In the genomic region with DNA sequence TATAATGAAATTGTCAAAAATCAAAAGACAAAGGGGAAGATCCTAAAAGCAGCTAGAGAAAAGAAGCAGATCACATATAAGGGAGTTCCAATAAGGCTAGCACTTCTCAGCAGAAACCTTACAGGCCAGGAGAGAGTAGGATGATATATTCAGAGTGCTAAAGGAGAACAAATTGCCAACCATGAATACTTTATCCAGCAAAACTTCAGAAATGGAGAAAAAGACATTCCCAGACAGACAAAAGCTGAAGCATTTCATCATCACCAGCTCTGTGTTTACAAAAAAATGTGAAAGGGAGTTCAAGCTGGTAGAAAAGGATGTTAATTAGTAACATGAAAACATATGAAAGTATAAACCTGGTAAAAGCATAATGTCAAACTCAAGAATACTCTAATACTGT, we compare ENCODE assay signal across 18 cellular contexts. TPM values are rescaled to one million over a fixed set of nuclear protein-coding genes. Genes with fewer than 3 reads are reported as not detected.
DNase-seq lines count a peak whose midpoint lies in the region; ATAC-seq, FAIRE-seq and TF ChIP-seq lines count a peak whose summit lies in the region.
"Had no signal": no experiment of that assay in that cellular context is flagged by ENCODE, and none has a peak within 500 bp of the region (broad histone marks: within the 10 kb centered on the region; RNA-seq: fewer than 3 reads in every experiment).

No MANE protein-coding gene starts in this region.

- H4K5ac ChIP-seq in mesendoderm (ENCODE audit: low read length), result no peak overlapping the region

- H3K36me3 ChIP-seq in HepG2 (replicated peaks in 1 of 2; ENCODE audit: control insufficient read depth in 1 of 2, insufficient read depth in 2 of 2, low read length in 2 of 2) (peaks cover 22 to 46% of the 10 kb centered on the region in 2 experiments), right lobe of liver (peaks cover 0 to 27% (median 8%) of the 10 kb centered on the region in 4 donors), PC-3 (ENCODE audit: low read depth, low read length) (peaks cover 38% of the 10 kb centered on the region), mesendoderm (ENCODE audit: control insufficient read depth, insufficient read depth, low read length) (peaks cover 7% of the 10 kb centered on the region), sigmoid colon (peaks cover 3 to 47% (median 20%) of the 10 kb centered on the region in 4 donors)

- no peaks in the 10 kb centered on the region for H3F3A ChIP-seq in PC-3 (ENCODE audit: low read length, unreplicated experiment)

- no peaks in the 10 kb centered on the region for H3K27me3 Mint-ChIP-seq in activated T-cell treated with anti-CD3 and anti-CD28 coated beads, Interleukin-2, amount 50 U/mL, for 24 hours
- no peaks in the 10 kb centered on the region for H3K27me3 Mint-ChIP-seq in activated T-cell treated with anti-CD3 and anti-CD28 coated beads, Interleukin-2, amount 50 U/mL, for 4 hours (ENCODE audit: low read depth)
- H3K27me3 Mint-ChIP-seq in activated T-helper 17 cell treated with anti-CD3 and anti-CD28 coated beads, Interleukin-2, amount 50 U/mL, for 72 hours, result no peaks in the 10 kb centered on the region
- H3K27me3 Mint-ChIP-seq: CD4-positive, alpha-beta memory T cell had no signal

- no peak overlapping the region for H2AK5ac ChIP-seq in mesendoderm (ENCODE audit: low read length)

- H3K9me3 ChIP-seq in HepG2 (ENCODE audit: low read length) (peaks cover 13% of the 10 kb centered on the region), right lobe of liver (no peaks in the 10 kb centered on the region), PC-3 (ENCODE audit: low read length) (no peaks in the 10 kb centered on the region), sigmoid colon (no peaks in the 10 kb centered on the region)

- H3K4me1 ChIP-seq in HepG2 (ENCODE audit: insufficient read depth, low read length) (no peaks in the 10 kb centered on the region), right lobe of liver (no peaks in the 10 kb centered on the region), PC-3 (ENCODE audit: insufficient read depth, low read length) (no peaks in the 10 kb centered on the region), mesendoderm (ENCODE audit: control insufficient read depth, low read depth, low read length) (no peaks in the 10 kb centered on the region), sigmoid colon (no peaks in the 10 kb centered on the region)
- H3K4me1 ChIP-seq: BLaER1 had no signal

- H3K9me3 Mint-ChIP-seq in activated T-cell treated with anti-CD3 and anti-CD28 coated beads, Interleukin-2, amount 50 U/mL, for 24 hours, result peaks cover 23% of the 10 kb centered on the region
- peaks cover 28% of the 10 kb centered on the region for H3K9me3 Mint-ChIP-seq in activated T-cell treated with anti-CD3 and anti-CD28 coated beads, Interleukin-2, amount 50 U/mL, for 4 hours
- peaks cover 20% of the 10 kb centered on the region for H3K9me3 Mint-ChIP-seq in activated T-helper 17 cell treated with anti-CD3 and anti-CD28 coated beads, Interleukin-2, amount 50 U/mL, for 72 hours

- no peak overlapping the region for H2BK120ac ChIP-seq in mesendoderm (ENCODE audit: low read depth, low read length)

- BruUV-seq in HepG2 (replicated peaks; lab: Mats Ljungman, UMichigan) (TSS peak; percentile 18), PC-3 (replicated peaks; lab: Mats Ljungman, UMichigan) (TSS peak; percentile 16)

- H3K4me1 Mint-ChIP-seq in activated T-cell treated with anti-CD3 and anti-CD28 coated beads, Interleukin-2, amount 50 U/mL, for 24 hours (ENCODE audit: low read depth), result peaks cover 24% of the 10 kb centered on the region
- peaks cover 18% of the 10 kb centered on the region for H3K4me1 Mint-ChIP-seq in activated T-cell treated with anti-CD3 and anti-CD28 coated beads, Interleukin-2, amount 50 U/mL, for 4 hours (ENCODE audit: low read depth)
- H3K4me1 Mint-ChIP-seq in activated T-helper 17 cell treated with anti-CD3 and anti-CD28 coated beads, Interleukin-2, amount 50 U/mL, for 72 hours, result peaks cover 4% of the 10 kb centered on the region
- H3K4me1 Mint-ChIP-seq: CD14-positive monocyte had no signal

- no peaks in the 10 kb centered on the region for H3K9me2 ChIP-seq in PC-3 (replicated peaks; ENCODE audit: low read length)

- H3K4me2 ChIP-seq in HepG2 (ENCODE audit: low read depth, low read length), result no peak overlapping the region
- no peak overlapping the region for H3K4me2 ChIP-seq in PC-3 (ENCODE audit: low read length)
- no peak overlapping the region for H3K4me2 ChIP-seq in mesendoderm (ENCODE audit: low read length)
- H3K4me2 ChIP-seq: BLaER1 had no signal

- no peak for ATAC-seq in activated T-cell treated with anti-CD3 and anti-CD28 coated beads, Interleukin-2, amount 50 U/mL, for 4 hours
- ATAC-seq in HepG2, result no peak
- no peak for ATAC-seq in right lobe of liver
- ATAC-seq in PC-3, result no peak
- no peak for ATAC-seq in activated T-helper 17 cell treated with anti-CD3 and anti-CD28 coated beads, Interleukin-2, amount 50 U/mL, for 72 hours (replicated peaks)

- H2BK15ac ChIP-seq in mesendoderm (replicated peaks; ENCODE audit: low read depth), result no peak overlapping the region

- TF ChIP-seq RAD21 in HepG2 (CRISPR knock-in tag; IDR thresholded peaks at IDR 0.05), result no peak

- no peak overlapping the region for H3K9ac ChIP-seq in HepG2 (ENCODE audit: insufficient read depth, low read depth, low read length)
- no peak overlapping the region for H3K9ac ChIP-seq in PC-3 (ENCODE audit: low read length)
- no peak overlapping the region for H3K9ac ChIP-seq in mesendoderm (ENCODE audit: low read length)
- H3K9ac ChIP-seq: BLaER1 had no signal

- H4K20me1 ChIP-seq in HepG2 (ENCODE audit: insufficient read depth, low read length) (no peaks in the 10 kb centered on the region), PC-3 (ENCODE audit: low read length) (no peaks in the 10 kb centered on the region)
- H4K20me1 ChIP-seq: BLaER1 had no signal

- H4K8ac ChIP-seq in mesendoderm (ENCODE audit: low read depth, low read length), result no peak overlapping the region

- H3K79me2 ChIP-seq in HepG2 (ENCODE audit: insufficient read depth, low read length) (no peaks in the 10 kb centered on the region), PC-3 (ENCODE audit: low read length) (no peaks in the 10 kb centered on the region), mesendoderm (ENCODE audit: control insufficient read depth, insufficient read depth, low read length) (no peaks in the 10 kb centered on the region)

- TF ChIP-seq POLR2A in HepG2 (IDR thresholded peaks at IDR 0.05; ENCODE audit: insufficient read depth in 1 of 2, low read depth in 2 of 2, low read length in 2 of 2) (no peak), right lobe of liver (IDR thresholded peaks at IDR 0.05) (no peak), sigmoid colon (IDR thresholded peaks at IDR 0.05) (no peak)

- H3K79me1 ChIP-seq in mesendoderm (ENCODE audit: low read length), result no peaks in the 10 kb centered on the region

- no peak for FAIRE-seq in HepG2 (lab: Jason Lieb, UNC)
- FAIRE-seq: GM12892 had no signal

- H3K27me3 ChIP-seq in HepG2 (ENCODE audit: control insufficient read depth in 1 of 2, insufficient read depth in 2 of 2, low read length in 2 of 2) (no peaks in the 10 kb centered on the region), right lobe of liver (no peaks in the 10 kb centered on the region), PC-3 (ENCODE audit: low read length) (no peaks in the 10 kb centered on the region), mesendoderm (ENCODE audit: insufficient read depth, low read length, poor library complexity) (no peaks in the 10 kb centered on the region), sigmoid colon (no peaks in the 10 kb centered on the region)
- H3K27me3 ChIP-seq: BLaER1 had no signal

- intact Hi-C loops in HepG2 (cut with micrococcal nuclease; ENCODE audit: unreplicated experiment) (no loop called here), right lobe of liver (cut with DNase I) (no loop called here), PC-3 (cut with micrococcal nuclease) (no loop called here), sigmoid colon (cut with DNase I) (no loop called here)

- no peak overlapping the region for H3K4ac ChIP-seq in mesendoderm (ENCODE audit: low read depth, low read length)

- no peak for TF ChIP-seq CTCF in HepG2 (CRISPR knock-in tag; IDR thresholded peaks at IDR 0.05)
- TF ChIP-seq CTCF in right lobe of liver (IDR thresholded peaks at IDR 0.05), result no peak
- TF ChIP-seq CTCF in PC-3 (conservative IDR thresholded peaks at IDR 0.05; ENCODE audit: low read depth, low read length), result no peak
- TF ChIP-seq CTCF in sigmoid colon (IDR thresholded peaks at IDR 0.05), result no peak

- TF ChIP-seq EP300 in HepG2 (IDR thresholded peaks at IDR 0.05; ENCODE audit: low read depth in 2 of 2, low read length in 2 of 2), result no peak
- no peak for TF ChIP-seq EP300 in HepG2 (CRISPR knock-in tag; IDR thresholded peaks at IDR 0.05; ENCODE audit: borderline replicate concordance)
- TF ChIP-seq EP300 in sigmoid colon (IDR thresholded peaks at IDR 0.05), result no peak

- no peak overlapping the region for H3K4me3 Mint-ChIP-seq in activated T-cell treated with anti-CD3 and anti-CD28 coated beads, Interleukin-2, amount 50 U/mL, for 24 hours
- H3K4me3 Mint-ChIP-seq in activated T-cell treated with anti-CD3 and anti-CD28 coated beads, Interleukin-2, amount 50 U/mL, for 4 hours, result no peak overlapping the region
- no peak overlapping the region for H3K4me3 Mint-ChIP-seq in activated T-helper 17 cell treated with anti-CD3 and anti-CD28 coated beads, Interleukin-2, amount 50 U/mL, for 72 hours
- H3K4me3 Mint-ChIP-seq: CD14-positive monocyte; CD4-positive, alpha-beta memory T cell had no signal

- no peak overlapping the region for H3K56ac ChIP-seq in mesendoderm (ENCODE audit: low read length)

- no peak for DNase-seq in activated T-cell treated with anti-CD3 and anti-CD28 coated beads, Interleukin-2, amount 50 U/mL, for 24 hours
- no peak for DNase-seq in activated T-cell treated with anti-CD3 and anti-CD28 coated beads, Interleukin-2, amount 50 U/mL, for 4 hours
- DNase-seq in HepG2 (ENCODE audit: low spot score), result no peak
- DNase-seq in right lobe of liver, result no peak
- DNase-seq in PC-3, result no peak
- peak; percentile 16 for DNase-seq in mesendoderm
- no peak for DNase-seq in sigmoid colon
- DNase-seq: 8988T; CD4-positive, alpha-beta memory T cell; DMS153; DMS79; GDM1; GOT3; H7 had no signal

- CTCF ChIA-PET in HepG2 (lab: Yijun Ruan, JAX; ENCODE audit: low intra/inter-chr PET ratio, low total read pairs), result no interaction called here
- CTCF ChIA-PET in PC-3 (lab: Charles Lee), result no interaction called here

- no peak overlapping the region for H3K18ac ChIP-seq in mesendoderm (ENCODE audit: low read length)

- H3K23ac ChIP-seq in mesendoderm (ENCODE audit: low read length), result no peak overlapping the region

- POLR2A ChIA-PET in HepG2 (lab: Yijun Ruan, JAX) (interaction anchor here (1.0 to 1.2 kb wide), 3 partner anchors 9 to 38 kb away, joined by 3 to 4 read pairs (median 3); no protein-coding TSS in a partner anchor), PC-3 (lab: Charles Lee; ENCODE audit: unreplicated experiment) (no interaction called here)

- H2AFZ ChIP-seq in HepG2 (ENCODE audit: low read length), result no peak overlapping the region
- no peak overlapping the region for H2AFZ ChIP-seq in PC-3 (ENCODE audit: low read length)

- in situ Hi-C loops in HepG2 (cut with HindIII; ENCODE audit: extremely low pct_ligation_motif_present, low pct_unique_long_range_greater_than_20kb), result loop anchor here (25.0 kb wide), 2 partner anchors 775 to 1175 kb away; a partner anchor contains a TSS

- H2BK5ac ChIP-seq in mesendoderm (ENCODE audit: low read length), result no peak overlapping the region

- no peak overlapping the region for H3K27ac ChIP-seq in HepG2 (ENCODE audit: extremely low read length, insufficient read depth, low read length)
- no peak overlapping the region for H3K27ac ChIP-seq in right lobe of liver
- no peak overlapping the region for H3K27ac ChIP-seq in PC-3 (ENCODE audit: low read length)
- no peak overlapping the region for H3K27ac ChIP-seq in mesendoderm (ENCODE audit: low read depth, low read length)
- no peak overlapping the region for H3K27ac ChIP-seq in sigmoid colon
- H3K27ac ChIP-seq: BLaER1 had no signal

- peak overlapping the region; percentile 41 for H3K27ac Mint-ChIP-seq in activated T-cell treated with anti-CD3 and anti-CD28 coated beads, Interleukin-2, amount 50 U/mL, for 24 hours
- H3K27ac Mint-ChIP-seq in activated T-helper 17 cell treated with anti-CD3 and anti-CD28 coated beads, Interleukin-2, amount 50 U/mL, for 72 hours, result no peak overlapping the region
- H3K27ac Mint-ChIP-seq: CD14-positive monocyte had no signal

- no peak overlapping the region for H3K4me3 ChIP-seq in HepG2 (replicated peaks in 1 of 3; ENCODE audit: insufficient read depth in 1 of 3, low read depth in 2 of 3, low read length in 3 of 3)
- H3K4me3 ChIP-seq in right lobe of liver, result no peak overlapping the region
- no peak overlapping the region for H3K4me3 ChIP-seq in PC-3 (ENCODE audit: low read length)
- H3K4me3 ChIP-seq in mesendoderm (ENCODE audit: low read length), result no peak overlapping the region
- H3K4me3 ChIP-seq in sigmoid colon, result no peak overlapping the region
- H3K4me3 ChIP-seq: BLaER1 had no signal

- H3K36me3 Mint-ChIP-seq in activated T-cell treated with anti-CD3 and anti-CD28 coated beads, Interleukin-2, amount 50 U/mL, for 24 hours (ENCODE audit: low read depth), result peaks cover 94% of the 10 kb centered on the region
- H3K36me3 Mint-ChIP-seq in activated T-cell treated with anti-CD3 and anti-CD28 coated beads, Interleukin-2, amount 50 U/mL, for 4 hours (ENCODE audit: insufficient read depth), result peaks cover 79% of the 10 kb centered on the region
- peaks cover 76% of the 10 kb centered on the region for H3K36me3 Mint-ChIP-seq in activated T-helper 17 cell treated with anti-CD3 and anti-CD28 coated beads, Interleukin-2, amount 50 U/mL, for 72 hours (ENCODE audit: low read depth)

RNA-seq across cellular contexts. Expression of a gene that starts 37.4 kb away (rescaled TPM):
- 10 to 100 TPM; 29.0 to 37.5 (median 35.1) TPM for total RNA-seq in activated T-cell treated with anti-CD3 and anti-CD28 coated beads, Interleukin-2, amount 50 U/mL, for 4 hours
- 59.0 and 76.7 TPM in 2 replicates for total RNA-seq in HepG2 (2016; rRNA removed; fragmentation: Illumina TruSeq; extraction: Trizol)
- 20.7 and 23.8 TPM in 2 replicates for total RNA-seq in HepG2 (2016; cell fraction: cytosol; rRNA removed; fragmentation: Illumina TruSeq; extraction: Trizol; ENCODE audit: low read depth)
- total RNA-seq in HepG2 (2016; cell fraction: insoluble cytoplasmic fraction; rRNA removed; fragmentation: Illumina TruSeq; extraction: Trizol), result 60.0 and 73.9 TPM in 2 replicates
- total RNA-seq in HepG2 (2016; cell fraction: membrane; rRNA removed; fragmentation: Illumina TruSeq; extraction: Trizol), result 44.0 and 46.8 TPM in 2 replicates
- 34.8 and 41.9 TPM in 2 replicates for total RNA-seq in HepG2 (2016; cell fraction: nucleus; rRNA removed; fragmentation: Illumina TruSeq; extraction: Trizol)
- 67.5 and 78.9 TPM in 2 replicates for polyA plus RNA-seq in HepG2 (2011; rRNA removed)
- 60.0 and 71.4 TPM in 2 replicates for polyA plus RNA-seq in HepG2 (2011; cell fraction: cytosol; rRNA removed)
- polyA plus RNA-seq in HepG2 (2011; cell fraction: nucleus; rRNA removed), result 32.2 and 35.4 TPM in 2 replicates
- polyA plus RNA-seq in HepG2 (2012), result 42.9 and 53.6 TPM in 2 replicates
- polyA plus RNA-seq in HepG2 (2016; cell fraction: cytosol; fragmentation: Illumina TruSeq; extraction: Trizol; ENCODE audit: low read depth), result 9.2 and 11.4 TPM in 2 replicates
- 89.8 and 91.4 TPM in 2 replicates for polyA plus RNA-seq in HepG2 (2016; cell fraction: insoluble cytoplasmic fraction; fragmentation: Illumina TruSeq; extraction: Trizol; ENCODE audit: low read depth)
- polyA plus RNA-seq in HepG2 (2016; cell fraction: membrane; fragmentation: Illumina TruSeq; extraction: Trizol; ENCODE audit: low read depth), result 27.9 and 34.0 TPM in 2 replicates
- 73.8 and 74.1 TPM in 2 replicates for polyA plus RNA-seq in HepG2 (2016; cell fraction: nucleus; fragmentation: Illumina TruSeq; extraction: Trizol; ENCODE audit: insufficient read depth, low read depth)
- 12.4 and 45.2 TPM in 2 replicates for polyA minus RNA-seq in HepG2 (2011; rRNA and poly(A)+ RNA removed; ENCODE audit: low replicate concordance)
- polyA minus RNA-seq in HepG2 (2011; cell fraction: cytosol; rRNA and poly(A)+ RNA removed), result 55.0 and 56.7 TPM in 2 replicates
- 52.0 and 54.7 TPM in 2 replicates for polyA minus RNA-seq in HepG2 (2011; cell fraction: nucleus; rRNA and poly(A)+ RNA removed)
- total RNA-seq in right lobe of liver, result 10 to 100 TPM in 5 of 6 experiments, 1 to 10 TPM in 1; 8.2 to 16.8 (median 14.2) TPM
- total RNA-seq in PC-3 (2014; rRNA removed), result 14.1 and 14.7 TPM in 2 replicates
- polyA plus RNA-seq in mesendoderm (2013, experiment 1 of 2), result 20.0 TPM
- polyA plus RNA-seq in mesendoderm (2013, experiment 2 of 2), result 20.5 TPM
- total RNA-seq in activated T-helper 17 cell treated with anti-CD3 and anti-CD28 coated beads, Interleukin-2, amount 50 U/mL, for 72 hours, result 10 to 100 TPM; 26.3 to 41.0 TPM
- 10 to 100 TPM; 20.3 to 32.3 (median 24.4) TPM for total RNA-seq in sigmoid colon
- polyA plus RNA-seq in sigmoid colon, result 10 to 100 TPM; 14.6 to 22.7 (median 21.0) TPM

RNA-seq across cellular contexts. Expression of a gene that starts 39.8 kb away (rescaled TPM):
- 100 to 1,000 TPM; 111 to 124 (median 113) TPM for total RNA-seq in activated T-cell treated with anti-CD3 and anti-CD28 coated beads, Interleukin-2, amount 50 U/mL, for 4 hours
- 94.8 and 135 TPM in 2 replicates for total RNA-seq in HepG2 (2016; rRNA removed; fragmentation: Illumina TruSeq; extraction: Trizol)
- 40.5 and 40.7 TPM in 2 replicates for total RNA-seq in HepG2 (2016; cell fraction: cytosol; rRNA removed; fragmentation: Illumina TruSeq; extraction: Trizol; ENCODE audit: low read depth)
- total RNA-seq in HepG2 (2016; cell fraction: insoluble cytoplasmic fraction; rRNA removed; fragmentation: Illumina TruSeq; extraction: Trizol), result 93.2 and 125 TPM in 2 replicates
- 103 and 106 TPM in 2 replicates for total RNA-seq in HepG2 (2016; cell fraction: membrane; rRNA removed; fragmentation: Illumina TruSeq; extraction: Trizol)
- 115 and 134 TPM in 2 replicates for total RNA-seq in HepG2 (2016; cell fraction: nucleus; rRNA removed; fragmentation: Illumina TruSeq; extraction: Trizol)
- 262 and 280 TPM in 2 replicates for polyA plus RNA-seq in HepG2 (2011; rRNA removed)
- 132 and 169 TPM in 2 replicates for polyA plus RNA-seq in HepG2 (2011; cell fraction: cytosol; rRNA removed)
- polyA plus RNA-seq in HepG2 (2011; cell fraction: nucleus; rRNA removed), result 753 and 830 TPM in 2 replicates
- polyA plus RNA-seq in HepG2 (2012), result 105 and 114 TPM in 2 replicates
- 31.3 and 37.9 TPM in 2 replicates for polyA plus RNA-seq in HepG2 (2016; cell fraction: cytosol; fragmentation: Illumina TruSeq; extraction: Trizol; ENCODE audit: low read depth)
- polyA plus RNA-seq in HepG2 (2016; cell fraction: insoluble cytoplasmic fraction; fragmentation: Illumina TruSeq; extraction: Trizol; ENCODE audit: low read depth), result 94.5 and 105 TPM in 2 replicates
- polyA plus RNA-seq in HepG2 (2016; cell fraction: membrane; fragmentation: Illumina TruSeq; extraction: Trizol; ENCODE audit: low read depth), result 62.4 and 65.8 TPM in 2 replicates
- polyA plus RNA-seq in HepG2 (2016; cell fraction: nucleus; fragmentation: Illumina TruSeq; extraction: Trizol; ENCODE audit: insufficient read depth, low read depth), result 279 and 292 TPM in 2 replicates
- polyA minus RNA-seq in HepG2 (2011; rRNA and poly(A)+ RNA removed; ENCODE audit: low replicate concordance), result 472 and 743 TPM in 2 replicates
- polyA minus RNA-seq in HepG2 (2011; cell fraction: cytosol; rRNA and poly(A)+ RNA removed), result 96.6 and 110 TPM in 2 replicates
- 279 and 332 TPM in 2 replicates for polyA minus RNA-seq in HepG2 (2011; cell fraction: nucleus; rRNA and poly(A)+ RNA removed)
- total RNA-seq in right lobe of liver, result 10 to 100 TPM; 15.8 to 35.7 (median 26.9) TPM
- total RNA-seq in PC-3 (2014; rRNA removed), result 48.8 and 57.1 TPM in 2 replicates
- 52.1 TPM for polyA plus RNA-seq in mesendoderm (2013, experiment 1 of 2)
- polyA plus RNA-seq in mesendoderm (2013, experiment 2 of 2), result 52.4 TPM
- total RNA-seq in activated T-helper 17 cell treated with anti-CD3 and anti-CD28 coated beads, Interleukin-2, amount 50 U/mL, for 72 hours, result 10 to 100 TPM; 48.9 to 76.2 TPM
- 10 to 100 TPM; 39.3 to 68.7 (median 49.4) TPM for total RNA-seq in sigmoid colon
- polyA plus RNA-seq in sigmoid colon, result 10 to 100 TPM; 10.6 to 25.6 (median 11.4) TPM
